Comparison of ENCODE assay signal across 8 cellular contexts in genomic region chr6:41757931-41758640, GRCh38.
A peak's percentile ranks its signal among the peaks of the same experiment; 100 is the strongest.
DNase-seq lines count a peak whose midpoint lies in the region; TF ChIP-seq lines count a peak whose summit lies in the region.
"Had no signal": no experiment of that assay in that cellular context is flagged by ENCODE, and none has a peak within 500 bp of the region (broad histone marks: within the 10 kb centered on the region; RNA-seq: fewer than 3 reads in every experiment).

No MANE protein-coding gene starts in this region.

- H3K4me3 ChIP-seq in BLaER1 treated with 17β-estradiol and CSF1 and Interleukin-3, amounts not matched to agents 10 nM and 100 nM: no peak overlapping the region

- H3K9me3 ChIP-seq in BLaER1 treated with 17β-estradiol and CSF1 and Interleukin-3, amounts not matched to agents 10 nM and 100 nM (replicated peaks in 1 of 11): no peaks in the 10 kb centered on the region

- no peaks in the 10 kb centered on the region for H4K20me1 ChIP-seq in BLaER1 treated with 17β-estradiol and CSF1 and Interleukin-3, amounts not matched to agents 10 nM and 100 nM

- peak overlapping the region in 7 of 11 experiments; percentile 63 to 80 (median 75); a peak in 10 of 22 replicates for H3K4me2 ChIP-seq in BLaER1 treated with 17β-estradiol and CSF1 and Interleukin-3, amounts not matched to agents 10 nM and 100 nM

- no peak for TF ChIP-seq CTCF in RWPE1 (conservative IDR thresholded peaks at IDR 0.05; ENCODE audit: low read depth)

- H3K27me3 ChIP-seq in BLaER1 treated with 17β-estradiol and CSF1 and Interleukin-3, amounts not matched to agents 10 nM and 100 nM: no peaks in the 10 kb centered on the region

- H3K36me3 ChIP-seq in BLaER1 treated with 17β-estradiol and CSF1 and Interleukin-3, amounts not matched to agents 10 nM and 100 nM: no peaks in the 10 kb centered on the region

- intact Hi-C loops in head of caudate nucleus (cut with DNase I): no loop called here

- peak in 38 of 42 donors; percentile 17 to 82 (median 58) for DNase-seq in head of caudate nucleus
- DNase-seq in activated CD4-positive, CD25-positive, alpha-beta regulatory T cell (lab: John Stamatoyannopoulos, UW): no peak
- DNase-seq in RWPE1 (ENCODE audit: low spot score): no peak
- DNase-seq: activated CD4-positive, alpha-beta T cell treated with anti-CD3 and anti-CD28 coated beads, Interleukin-2, amount 50 U/mL, for 4 hours; amygdala; NCI-H446 treated with DMSO at 0.1 percent for 48 hours had no signal

- H3K27ac ChIP-seq in BLaER1 treated with 17β-estradiol and CSF1 and Interleukin-3, amounts not matched to agents 10 nM and 100 nM: no peak overlapping the region
- H3K27ac ChIP-seq in RWPE1: no peak overlapping the region
- H3K27ac ChIP-seq: epithelial cell of prostate had no signal

- peaks cover 7 to 41% (median 26%) of the 10 kb centered on the region in 10 experiments; a peak in 17 of 20 replicates for H3K4me1 ChIP-seq in BLaER1 treated with 17β-estradiol and CSF1 and Interleukin-3, amounts not matched to agents 10 nM and 100 nM

- POLR2A ChIA-PET in RWPE1 (lab: Yijun Ruan, JAX; ENCODE audit: low non-redundant PET): no interaction called here

- H3K9ac ChIP-seq in BLaER1 treated with 17β-estradiol and CSF1 and Interleukin-3, amounts not matched to agents 10 nM and 100 nM: peak overlapping the region in 1 of 11 experiments; percentile 24; a peak in 1 of 22 replicates

- CTCF ChIA-PET in RWPE1 (lab: Yijun Ruan, JAX): interaction anchor here (0.6 to 1.0 kb wide), 2 partner anchors 29 to 298 kb away, joined by 4 to 5 read pairs; partner anchors contain the start of gene TOMM6

Comparison
In these comparisons a context has a peak if more than half of its experiments do, and no peak if none do; other contexts are left out.
1. DNase-seq: peak in head of caudate nucleus (38 of 42); none in activated CD4-positive, CD25-positive, alpha-beta regulatory T cell (0 of 4) and RWPE1 (single experiment).